In genomic region chr16:27242398-27242797, GRCh38 we compare ENCODE assay signal across 10 cellular contexts. TPM values are rescaled to one million over a fixed set of nuclear protein-coding genes. Genes with fewer than 3 reads are reported as not detected.
A peak's percentile ranks its signal among the peaks of the same experiment; 100 is the strongest.
DNase-seq lines count a peak whose midpoint lies in the region; ATAC-seq and TF ChIP-seq lines count a peak whose summit lies in the region.
"Had no signal": no experiment of that assay in that cellular context is flagged by ENCODE, and none has a peak within 500 bp of the region (broad histone marks: within the 10 kb centered on the region; RNA-seq: fewer than 3 reads in every experiment).

No MANE protein-coding gene starts in this region.

- H3K9me3 Mint-ChIP-seq in natural killer cell, result no peaks in the 10 kb centered on the region

- no peaks in the 10 kb centered on the region for H3K36me3 Mint-ChIP-seq in natural killer cell

- no peak for TF ChIP-seq POLR2A in vagina (IDR thresholded peaks at IDR 0.05)

- H3K4me1 ChIP-seq in left ventricle myocardium inferior (peaks cover 76% of the 10 kb centered on the region), vagina (peaks cover 69% of the 10 kb centered on the region)

- H3K9me3 ChIP-seq in left ventricle myocardium inferior (replicated peaks) (no peaks in the 10 kb centered on the region), vagina (no peaks in the 10 kb centered on the region)

- TF ChIP-seq CTCF in left ventricle myocardium inferior (IDR thresholded peaks at IDR 0.05; ENCODE audit: borderline replicate concordance) (no peak), natural killer cell (IDR thresholded peaks at IDR 0.05) (no peak), vagina (IDR thresholded peaks at IDR 0.05) (no peak)

- no peak for DNase-seq in left ventricle myocardium inferior
- DNase-seq in cardiac septum (ENCODE audit: low spot score), result no peak
- DNase-seq in caudate nucleus (lab: John Stamatoyannopoulos, UW), result no peak
- DNase-seq in natural killer cell, result no peak
- no peak for DNase-seq in vagina (ENCODE audit: extremely low spot score in 2 of 2)
- no peak for DNase-seq in inferior parietal cortex (ENCODE audit: extremely low spot score)
- DNase-seq in HuH-7.5 (ENCODE audit: low spot score), result no peak
- DNase-seq: NCI-H1694 treated with DMSO at 0.1 percent for 48 hours had no signal

- H3K4me3 Mint-ChIP-seq in natural killer cell, result peak overlapping the region; percentile 87

- H3K27ac ChIP-seq in left ventricle myocardium inferior (replicated peaks), result peak overlapping the region; percentile 77
- H3K27ac ChIP-seq in caudate nucleus (ENCODE audit: low read depth, low read length), result peak overlapping the region; percentile 84
- H3K27ac ChIP-seq in vagina, result peak overlapping the region; percentile 83

- H3K4me3 ChIP-seq in left ventricle myocardium inferior (peak overlapping the region; percentile 46), vagina (peak overlapping the region in 1 of 2 donors; percentile 19)
- H3K4me3 ChIP-seq: lung had no signal

- H3K27me3 Mint-ChIP-seq in natural killer cell (ENCODE audit: low read depth in 2 of 2), result no peaks in the 10 kb centered on the region

- H3K27me3 ChIP-seq in left ventricle myocardium inferior (ENCODE audit: low read depth) (no peaks in the 10 kb centered on the region), vagina (no peaks in the 10 kb centered on the region)

- ATAC-seq in natural killer cell (no peak), GM21723 (IDR thresholded peaks at IDR 0.05; ENCODE audit: unreplicated experiment) (no peak)

- peak overlapping the region; percentile 85 to 90 for H3K27ac Mint-ChIP-seq in natural killer cell

- H3K4me1 Mint-ChIP-seq in natural killer cell, result peaks cover 58 to 62% of the 10 kb centered on the region in 2 donors

- H3K36me3 ChIP-seq in left ventricle myocardium inferior, result no peaks in the 10 kb centered on the region
- H3K36me3 ChIP-seq in vagina, result no peaks in the 10 kb centered on the region

- intact Hi-C loops in left ventricle myocardium inferior (cut with micrococcal nuclease) (no loop called here), cardiac septum (cut with DNase I) (no loop called here), natural killer cell (cut with micrococcal nuclease) (no loop called here), vagina (cut with DNase I) (loop anchor here (5.0 kb wide), 1 partner anchor 85 kb away; no protein-coding TSS in a partner anchor)

RNA-seq across cellular contexts. Expression of gene NSMCE1, which starts 26.2 kb away (rescaled TPM):
- 38.6 TPM for total RNA-seq in left ventricle myocardium inferior
- total RNA-seq in cardiac septum, result 27.2 TPM
- 10 to 100 TPM; 29.4 to 42.7 (median 37.7) TPM for total RNA-seq in natural killer cell
- total RNA-seq in vagina, result 24.6 TPM

RNA-seq across cellular contexts. Expression of gene KDM8, which starts 39.1 kb away (rescaled TPM):
- total RNA-seq in left ventricle myocardium inferior (3.2 TPM), cardiac septum (3.0 TPM), natural killer cell (10 to 100 TPM; 11.4 to 17.9 (median 17.8) TPM), vagina (1.5 TPM)
